37 cellular contexts compared by ENCODE assay signal in genomic region chr10:69980672-69981071, GRCh38.
"Had no signal": no experiment of that assay in that cellular context is flagged by ENCODE, and none has a peak within 500 bp of the region (broad histone marks: within the 10 kb centered on the region; RNA-seq: fewer than 3 reads in every experiment).

No MANE protein-coding gene starts in this region.

- FAIRE-seq: astrocyte, TTC549 had no signal

- DNase-seq: activated B cell treated with CpG ODN at 0.5 μM for 24 hours; activated CD4-positive, alpha-beta memory T cell treated with anti-CD3 and anti-CD28 coated beads for 36 hours; activated CD4-positive, alpha-beta T cell treated with anti-CD3 and anti-CD28 coated beads for 4 hours; activated CD4-positive, alpha-beta T cell treated with anti-CD3 and anti-CD28 coated beads, Interleukin-2, amount 10 ng/mL, durations not matched to agents 24 days and 14 days; activated CD4-positive, alpha-beta T cell treated with anti-CD3 and anti-CD28 coated beads, Interleukin-2, amount 50 U/mL, for 1 hour; activated CD4-positive, alpha-beta T cell treated with anti-CD3 and anti-CD28 coated beads, Interleukin-2, amount 50 U/mL, for 4 hours; activated CD4-positive, CD25-positive, alpha-beta regulatory T cell treated with anti-CD3 and anti-CD28 coated beads, Interleukin-2, amount 50 U/mL, for 72 hours; activated CD8-positive, alpha-beta memory T cell treated with anti-CD3 and anti-CD28 coated beads, Interleukin-2, amount 50 U/mL, for 4 hours; activated CD8-positive, alpha-beta T cell treated with anti-CD3 and anti-CD28 coated beads for 36 hours; activated effector memory CD4-positive, alpha-beta T cell treated with anti-CD3 and anti-CD28 coated beads, Interleukin-2, amount 50 U/mL, for 16 hours; activated gamma-delta T cell treated with Interleukin-2 at 50 U/mL for 16 hours; activated naive CD4-positive, alpha-beta T cell; activated naive CD4-positive, alpha-beta T cell treated with anti-CD3 and anti-CD28 coated beads for 36 hours; activated naive CD4-positive, alpha-beta T cell treated with anti-CD3 and anti-CD28 coated beads, Interleukin-2, amount 50 U/mL, for 16 hours; activated naive CD8-positive, alpha-beta T cell treated with anti-CD3 and anti-CD28 coated beads for 36 hours; activated T-cell treated with anti-CD3 and anti-CD28 coated beads for 4 hours; activated T-cell treated with anti-CD3 and anti-CD28 coated beads, Interleukin-2, amount 50 U/mL, for 1 hour; activated T-cell treated with anti-CD3 and anti-CD28 coated beads, Interleukin-2, amount 50 U/mL, for 4 hours; activated T-cell treated with anti-CD3 and anti-CD28 coated beads, Interleukin-2, amount 50 U/mL, for 72 hours; adrenal gland; amniotic stem cell; aorta; body of pancreas; brain microvascular endothelial cell; central memory CD4-positive, alpha-beta T cell; T-cell; T-helper 2 cell; T-helper 9 cell had no signal

- H3K4me3 Mint-ChIP-seq: activated B cell treated with CpG ODN at 0.5 μM for 24 hours; activated CD4-positive, alpha-beta memory T cell treated with anti-CD3 and anti-CD28 coated beads for 36 hours; activated CD4-positive, alpha-beta T cell treated with anti-CD3 and anti-CD28 coated beads, Interleukin-2, amount 10 ng/mL, durations not matched to agents 24 days and 14 days; activated CD8-positive, alpha-beta T cell treated with anti-CD3 and anti-CD28 coated beads for 36 hours; activated naive CD4-positive, alpha-beta T cell treated with anti-CD3 and anti-CD28 coated beads for 36 hours; activated naive CD8-positive, alpha-beta T cell treated with anti-CD3 and anti-CD28 coated beads for 36 hours; activated T-cell treated with anti-CD3 and anti-CD28 coated beads, Interleukin-2, amount 50 U/mL, for 4 hours; activated T-cell treated with anti-CD3 and anti-CD28 coated beads, Interleukin-2, amount 50 U/mL, for 72 hours; activated T-helper 1 cell treated with anti-CD3 and anti-CD28 coated beads, Interleukin-12 subunit alpha, Interleukin-12 subunit beta, Interleukin-2, Interleukin-4 antibody, amounts not matched to agents 30 ng/mL and 10 ng/mL and 1 ng/mL, durations not matched to agents 14 hours and 24 hours and 36 hours; activated T-helper 17 cell treated with anti-CD3 and anti-CD28 coated beads, Interleukin-2, amount 50 U/mL, for 72 hours; T-cell; T-helper 1 cell treated with Interleukin-12 subunit alpha and Interleukin-12 subunit beta and Interleukin-4 antibody, amounts not matched to agents 30 μg/mL and 1 μg/mL, for 36 hours; T-helper 2 cell treated with Interferon-gamma antibody and Interleukin-4, amounts not matched to agents 5 μg/mL and 100 μg/mL, for 36 hours had no signal

- H3K4me1 Mint-ChIP-seq: activated B cell treated with CpG ODN at 0.5 μM for 24 hours; activated CD4-positive, alpha-beta T cell treated with anti-CD3 and anti-CD28 coated beads, Interleukin-2, amount 10 ng/mL, durations not matched to agents 24 days and 14 days; activated naive CD8-positive, alpha-beta T cell treated with anti-CD3 and anti-CD28 coated beads for 36 hours had no signal

- H3K4me3 ChIP-seq: adrenal gland, body of pancreas, breast epithelium had no signal

- H3K4me1 ChIP-seq: adrenal gland, body of pancreas, breast epithelium had no signal

- H3K27ac Mint-ChIP-seq: activated B cell treated with CpG ODN at 0.5 μM for 24 hours; activated CD4-positive, alpha-beta memory T cell treated with anti-CD3 and anti-CD28 coated beads for 36 hours; activated CD4-positive, alpha-beta T cell treated with anti-CD3 and anti-CD28 coated beads, Interleukin-2, amount 10 ng/mL, durations not matched to agents 24 days and 14 days; activated CD8-positive, alpha-beta T cell treated with anti-CD3 and anti-CD28 coated beads for 36 hours; activated naive CD4-positive, alpha-beta T cell treated with anti-CD3 and anti-CD28 coated beads for 36 hours; activated naive CD4-positive, alpha-beta T cell treated with anti-CD3 and anti-CD28 coated beads, Interleukin-2, amount 50 U/mL, for 72 hours; activated naive CD8-positive, alpha-beta T cell treated with anti-CD3 and anti-CD28 coated beads for 36 hours; activated T-cell treated with anti-CD3 and anti-CD28 coated beads, Interleukin-2, amount 50 U/mL, for 72 hours; activated T-helper 1 cell treated with anti-CD3 and anti-CD28 coated beads, Interleukin-12 subunit alpha, Interleukin-12 subunit beta, Interleukin-2, Interleukin-4 antibody, amounts not matched to agents 30 ng/mL and 10 ng/mL and 1 ng/mL, durations not matched to agents 14 hours and 24 hours and 36 hours; activated T-helper 17 cell treated with anti-CD3 and anti-CD28 coated beads, Interleukin-2, amount 50 U/mL, for 72 hours; T-cell; T-helper 1 cell treated with Interleukin-12 subunit alpha and Interleukin-12 subunit beta and Interleukin-4 antibody, amounts not matched to agents 30 μg/mL and 1 μg/mL, for 36 hours; T-helper 2 cell treated with Interferon-gamma antibody and Interleukin-4, amounts not matched to agents 5 μg/mL and 100 μg/mL, for 36 hours had no signal

- H3K36me3 ChIP-seq: adrenal gland, brain microvascular endothelial cell, breast epithelium had no signal

- ATAC-seq: activated CD8-positive, alpha-beta T cell treated with anti-CD3 and anti-CD28 coated beads for 36 hours; activated naive CD4-positive, alpha-beta T cell treated with anti-CD3 and anti-CD28 coated beads, Interleukin-2, amount 50 U/mL, for 72 hours; activated T-cell treated with anti-CD3 and anti-CD28 coated beads, Interleukin-2, amount 50 U/mL, for 4 hours; activated T-cell treated with anti-CD3 and anti-CD28 coated beads, Interleukin-2, amount 50 U/mL, for 72 hours; activated T-helper 17 cell treated with anti-CD3 and anti-CD28 coated beads, Interleukin-2, amount 50 U/mL, for 72 hours; body of pancreas; T-cell had no signal

- H3K9me3 ChIP-seq: adrenal gland had no signal

- H3K27ac ChIP-seq: adrenal gland, body of pancreas, brain microvascular endothelial cell, breast epithelium, VCaP had no signal

- H3K27me3 ChIP-seq: body of pancreas, brain microvascular endothelial cell, breast epithelium had no signal
